Comparison of ENCODE assay signal across 28 cellular contexts in genomic region chr2:51971136-51971535, GRCh38.
"Had no signal": no experiment of that assay in that cellular context is flagged by ENCODE, and none has a peak within 500 bp of the region (broad histone marks: within the 10 kb centered on the region; RNA-seq: fewer than 3 reads in every experiment).

No MANE protein-coding gene starts in this region.

- H3K27me3 Mint-ChIP-seq: activated B cell treated with CpG ODN at 0.5 μM for 24 hours; activated CD4-positive, alpha-beta memory T cell treated with anti-CD3 and anti-CD28 coated beads for 36 hours had no signal

- DNase-seq: activated B cell treated with CpG ODN at 0.5 μM for 24 hours; activated CD4-positive, alpha-beta memory T cell treated with anti-CD3 and anti-CD28 coated beads for 36 hours; activated CD4-positive, alpha-beta T cell treated with anti-CD3 and anti-CD28 coated beads for 4 hours; activated CD4-positive, alpha-beta T cell treated with anti-CD3 and anti-CD28 coated beads, Interleukin-2, amount 50 U/mL, for 1 hour; activated CD4-positive, CD25-positive, alpha-beta regulatory T cell treated with anti-CD3 and anti-CD28 coated beads, Interleukin-2, amount 50 U/mL, for 72 hours; activated CD8-positive, alpha-beta memory T cell treated with anti-CD3 and anti-CD28 coated beads, Interleukin-2, amount 50 U/mL, for 4 hours; activated gamma-delta T cell treated with Interleukin-2 at 50 U/mL for 16 hours; activated naive CD4-positive, alpha-beta T cell treated with anti-CD3 and anti-CD28 coated beads for 36 hours; activated T-cell treated with anti-CD3 and anti-CD28 coated beads for 4 hours; activated T-cell treated with anti-CD3 and anti-CD28 coated beads, Interleukin-2, amount 50 U/mL, for 4 hours; adrenal gland; anterior cingulate cortex; brain microvascular endothelial cell; central memory CD4-positive, alpha-beta T cell; MM.1S; MV-4-11; NCI-H1092; NCI-H1436 treated with DMSO at 0.1 percent for 48 hours; NCI-H1694 treated with DMSO at 0.1 percent for 48 hours; NCI-H2029; NCI-H345; NCI-H524 treated with DMSO at 0.1 percent for 48 hours; NCI-H748 treated with DMSO at 0.1 percent for 48 hours; PC-9; Right ventricle myocardium superior had no signal

- H3K36me3 Mint-ChIP-seq: activated CD4-positive, alpha-beta memory T cell treated with anti-CD3 and anti-CD28 coated beads for 36 hours; activated naive CD4-positive, alpha-beta T cell treated with anti-CD3 and anti-CD28 coated beads, Interleukin-2, amount 50 U/mL, for 72 hours had no signal

- H3K4me3 Mint-ChIP-seq: activated B cell treated with CpG ODN at 0.5 μM for 24 hours; activated CD4-positive, alpha-beta memory T cell treated with anti-CD3 and anti-CD28 coated beads for 36 hours; activated naive CD4-positive, alpha-beta T cell treated with anti-CD3 and anti-CD28 coated beads for 36 hours; activated T-cell treated with anti-CD3 and anti-CD28 coated beads, Interleukin-2, amount 50 U/mL, for 4 hours; activated T-helper 1 cell treated with anti-CD3 and anti-CD28 coated beads, Interleukin-12 subunit alpha, Interleukin-12 subunit beta, Interleukin-2, Interleukin-4 antibody, amounts not matched to agents 30 ng/mL and 10 ng/mL and 1 ng/mL, durations not matched to agents 14 hours and 24 hours and 36 hours; T-helper 1 cell treated with Interleukin-12 subunit alpha and Interleukin-12 subunit beta and Interleukin-4 antibody, amounts not matched to agents 30 μg/mL and 1 μg/mL, for 36 hours had no signal

- H3K27ac Mint-ChIP-seq: activated B cell treated with CpG ODN at 0.5 μM for 24 hours; activated CD4-positive, alpha-beta memory T cell treated with anti-CD3 and anti-CD28 coated beads for 36 hours; activated naive CD4-positive, alpha-beta T cell treated with anti-CD3 and anti-CD28 coated beads for 36 hours; activated naive CD4-positive, alpha-beta T cell treated with anti-CD3 and anti-CD28 coated beads, Interleukin-2, amount 50 U/mL, for 72 hours; activated T-helper 1 cell treated with anti-CD3 and anti-CD28 coated beads, Interleukin-12 subunit alpha, Interleukin-12 subunit beta, Interleukin-2, Interleukin-4 antibody, amounts not matched to agents 30 ng/mL and 10 ng/mL and 1 ng/mL, durations not matched to agents 14 hours and 24 hours and 36 hours; T-helper 1 cell treated with Interleukin-12 subunit alpha and Interleukin-12 subunit beta and Interleukin-4 antibody, amounts not matched to agents 30 μg/mL and 1 μg/mL, for 36 hours had no signal

- ATAC-seq: activated naive CD4-positive, alpha-beta T cell treated with anti-CD3 and anti-CD28 coated beads, Interleukin-2, amount 50 U/mL, for 72 hours; activated T-cell treated with anti-CD3 and anti-CD28 coated beads, Interleukin-2, amount 50 U/mL, for 4 hours had no signal

- H3K9me3 Mint-ChIP-seq: activated B cell treated with CpG ODN at 0.5 μM for 24 hours had no signal

- H3K4me1 Mint-ChIP-seq: activated B cell treated with CpG ODN at 0.5 μM for 24 hours had no signal
